8 cellular contexts compared by ENCODE assay signal in the genomic region with DNA sequence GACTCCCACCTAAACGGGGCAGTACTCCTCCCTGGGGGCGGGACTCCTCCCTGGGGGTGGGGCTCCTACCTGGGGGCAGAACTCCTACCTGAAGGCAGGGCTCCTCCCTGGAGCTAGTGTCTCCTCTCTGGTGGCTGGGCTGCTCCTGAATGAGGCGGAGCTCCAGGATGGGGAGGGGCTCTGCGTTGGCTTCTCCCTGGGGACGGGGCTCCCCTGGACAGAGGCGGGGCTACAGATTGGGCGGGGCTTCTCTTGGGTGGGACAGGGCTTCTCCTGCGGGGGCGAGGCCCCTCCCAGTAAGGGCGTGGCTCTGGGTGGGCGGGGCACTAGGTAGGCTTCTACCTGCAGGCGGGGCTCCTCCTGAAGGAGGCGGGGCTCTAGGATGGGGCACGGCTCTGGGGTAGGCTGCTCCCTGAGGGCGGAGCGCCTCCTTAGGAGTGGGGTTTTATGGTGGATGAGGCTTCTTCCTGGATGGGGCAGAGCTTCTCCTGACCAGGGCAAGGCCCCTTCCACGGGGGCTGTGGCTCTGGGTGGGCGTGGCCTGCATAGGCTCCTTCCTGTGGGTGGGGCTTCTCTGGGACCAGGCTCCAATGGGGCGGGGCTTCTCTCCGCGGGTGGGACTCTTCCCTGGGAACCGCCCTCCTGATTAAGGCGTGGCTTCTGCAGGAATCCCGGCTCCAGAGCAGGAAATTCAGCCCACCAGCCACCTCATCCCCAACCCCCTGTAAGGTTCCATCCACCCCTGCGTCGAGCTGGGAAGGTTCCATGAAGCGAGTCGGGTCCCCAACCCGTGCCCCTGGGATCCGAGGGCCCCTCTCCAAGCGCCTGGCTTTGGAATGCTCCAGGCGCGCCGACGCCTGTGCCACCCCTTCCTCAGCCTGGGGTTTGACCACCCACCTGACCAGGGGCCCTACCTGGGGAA. TPM values are rescaled to one million over a fixed set of nuclear protein-coding genes. Genes with fewer than 3 reads are reported as not detected.
DNase-seq lines count a peak whose midpoint lies in the region; ATAC-seq and TF ChIP-seq lines count a peak whose summit lies in the region.

No MANE protein-coding gene starts in this region.

- H3K9me3 Mint-ChIP-seq in activated CD8-positive, alpha-beta T cell treated with anti-CD3 and anti-CD28 coated beads for 36 hours = no peaks in the 10 kb centered on the region

- H3K4me3 Mint-ChIP-seq in activated CD8-positive, alpha-beta T cell treated with anti-CD3 and anti-CD28 coated beads for 36 hours = peak overlapping the region; percentile 55

- H3K27ac Mint-ChIP-seq in activated CD8-positive, alpha-beta T cell treated with anti-CD3 and anti-CD28 coated beads for 36 hours = no peak overlapping the region

- H3K27me3 Mint-ChIP-seq in activated CD8-positive, alpha-beta T cell treated with anti-CD3 and anti-CD28 coated beads for 36 hours = peaks cover 37% of the 10 kb centered on the region

- no peak for TF ChIP-seq POLR2A in erythroblast (IDR thresholded peaks at IDR 0.05; ENCODE audit: low read length)

- H3K36me3 Mint-ChIP-seq in activated CD8-positive, alpha-beta T cell treated with anti-CD3 and anti-CD28 coated beads for 36 hours (ENCODE audit: low read depth) = no peaks in the 10 kb centered on the region

- intact Hi-C loops in activated CD8-positive, alpha-beta T cell treated with anti-CD3 and anti-CD28 coated beads for 36 hours (cut with micrococcal nuclease) = no loop called here

- H3K4me1 Mint-ChIP-seq in activated CD8-positive, alpha-beta T cell treated with anti-CD3 and anti-CD28 coated beads for 36 hours (ENCODE audit: low read depth) = peaks cover 5% of the 10 kb centered on the region

- ATAC-seq in activated CD8-positive, alpha-beta T cell treated with anti-CD3 and anti-CD28 coated beads for 36 hours = peak; percentile 87
- ATAC-seq in omental fat pad (ENCODE audit: low FRiP score) (peak; percentile 8), HG03097 (IDR thresholded peaks at IDR 0.05; ENCODE audit: low FRiP score, unreplicated experiment) (no peak), GM19328 (IDR thresholded peaks at IDR 0.05; ENCODE audit: unreplicated experiment) (no peak)

- TF ChIP-seq CTCF in activated CD8-positive, alpha-beta T cell treated with anti-CD3 and anti-CD28 coated beads for 36 hours (IDR thresholded peaks at IDR 0.05) = no peak
- no peak for TF ChIP-seq CTCF in omental fat pad (IDR thresholded peaks at IDR 0.05)

- POLR2A ChIA-PET in activated CD8-positive, alpha-beta T cell treated with anti-CD3 and anti-CD28 coated beads for 36 hours (lab: Charles Lee) = interaction anchor here (1.2 to 1.3 kb wide), 2 partner anchors 11 to 23 kb away, joined by 3 to 5 read pairs; a partner anchor contains a TSS

- DNase-seq in DMS53 treated with DMSO at 0.1 percent for 48 hours (lab: John Stamatoyannopoulos, UW; ENCODE audit: unreplicated experiment) (peak; percentile 94), NCI-H146 (lab: John Stamatoyannopoulos, UW) (peak; percentile 97), erythroblast (lab: John Stamatoyannopoulos, UW) (peak; percentile 47 to 51), omental fat pad (ENCODE audit: low spot score) (no peak), Ammon's horn (ENCODE audit: low spot score) (no peak)
- DNase-seq in activated CD8-positive, alpha-beta T cell treated with anti-CD3 and anti-CD28 coated beads for 36 hours = peak; percentile 91

- CTCF ChIA-PET in activated CD8-positive, alpha-beta T cell treated with anti-CD3 and anti-CD28 coated beads for 36 hours (lab: Charles Lee) = interaction anchor here (1.3 kb wide), 1 partner anchor 60 kb away, joined by 5 read pairs; no protein-coding TSS in a partner anchor

RNA-seq across cellular contexts. Expression of a gene that starts 22.7 kb away (rescaled TPM):
- 100 to 1,000 TPM; 349 to 350 TPM for total RNA-seq in activated CD8-positive, alpha-beta T cell treated with anti-CD3 and anti-CD28 coated beads for 36 hours
- 100 to 1,000 TPM; 273 to 440 (median 369) TPM for total RNA-seq in omental fat pad

RNA-seq across cellular contexts. Expression of a gene that starts 43.3 kb away (rescaled TPM):
- 10 to 100 TPM; 22.2 to 23.5 TPM for total RNA-seq in activated CD8-positive, alpha-beta T cell treated with anti-CD3 and anti-CD28 coated beads for 36 hours
- 10 to 100 TPM in 2 of 4 donors, 1 to 10 TPM in 2; 5.1 to 17.2 (median 8.8) TPM for total RNA-seq in omental fat pad

RNA-seq across cellular contexts. Expression of a gene that starts 49.3 kb away (rescaled TPM):
- 10 to 100 TPM; 67.8 to 68.3 TPM for total RNA-seq in activated CD8-positive, alpha-beta T cell treated with anti-CD3 and anti-CD28 coated beads for 36 hours
- total RNA-seq in omental fat pad = 10 to 100 TPM; 47.1 to 95.5 (median 71.7) TPM

RNA-seq across cellular contexts. Expression of a gene that starts 53.0 kb away (rescaled TPM):
- total RNA-seq in activated CD8-positive, alpha-beta T cell treated with anti-CD3 and anti-CD28 coated beads for 36 hours = not detected
- total RNA-seq in omental fat pad = not detected

Comparison
In these comparisons a context has a peak if more than half of its experiments do, and no peak if none do; other contexts are left out.
1. DNase-seq: peak in DMS53 treated with DMSO at 0.1 percent for 48 hours (single experiment), NCI-H146 (single experiment), activated CD8-positive, alpha-beta T cell treated with anti-CD3 and anti-CD28 coated beads for 36 hours (single experiment) and erythroblast (2 of 2); none in omental fat pad (single experiment) and Ammon's horn (single experiment).
2. ATAC-seq: peak in activated CD8-positive, alpha-beta T cell treated with anti-CD3 and anti-CD28 coated beads for 36 hours (single experiment) and omental fat pad (single experiment); none in HG03097 (single experiment) and GM19328 (single experiment).